8 cellular contexts compared by ENCODE assay signal in genomic region chr13:101627556-101627943, GRCh38.
A peak's percentile ranks its signal among the peaks of the same experiment; 100 is the strongest.
DNase-seq lines count a peak whose midpoint lies in the region; ATAC-seq and TF ChIP-seq lines count a peak whose summit lies in the region.

No MANE protein-coding gene starts in this region.

- H3K27ac ChIP-seq in PC-9 (no peak overlapping the region), liver (ENCODE audit: low read depth in 1 of 2, low read length in 2 of 2) (peak overlapping the region; percentile 59 to 70)

- H3K27ac Mint-ChIP-seq in activated CD4-positive, alpha-beta T cell treated with anti-CD3 and anti-CD28 coated beads, Interleukin-2, amount 10 ng/mL, durations not matched to agents 7 days and 5 days, result peak overlapping the region; percentile 89
- no peak overlapping the region for H3K27ac Mint-ChIP-seq in progenitor cell of endocrine pancreas

- H3K36me3 ChIP-seq in PC-9 (ENCODE audit: low read depth) (no peaks in the 10 kb centered on the region; the same call in 1 of the 2 replicates), liver (ENCODE audit: control insufficient read depth in 4 of 4, insufficient read depth in 3 of 4, low read depth in 1 of 4, low read length in 3 of 4) (no peaks in the 10 kb centered on the region)

- no peaks in the 10 kb centered on the region for H3K9me3 Mint-ChIP-seq in activated CD4-positive, alpha-beta T cell treated with anti-CD3 and anti-CD28 coated beads, Interleukin-2, amount 10 ng/mL, durations not matched to agents 7 days and 5 days
- no peaks in the 10 kb centered on the region for H3K9me3 Mint-ChIP-seq in progenitor cell of endocrine pancreas (ENCODE audit: low read depth)

- H3K9me3 ChIP-seq in PC-9 (ENCODE audit: insufficient read depth, low read depth), result no peaks in the 10 kb centered on the region; the same call in 1 of the 2 replicates
- no peaks in the 10 kb centered on the region for H3K9me3 ChIP-seq in liver (ENCODE audit: control insufficient read depth in 4 of 4, low read length in 3 of 4)

- H4K20me1 ChIP-seq in PC-9 (ENCODE audit: insufficient read depth), result 0 out of 2 replicates have a peak, but pooled peaks cover 3% of the 10 kb centered on the region

- no peaks in the 10 kb centered on the region for H3K27me3 ChIP-seq in PC-9 (ENCODE audit: insufficient read depth, low read depth)
- H3K27me3 ChIP-seq in liver (ENCODE audit: control insufficient read depth in 4 of 4, insufficient read depth in 4 of 4, low read length in 3 of 4), result no peaks in the 10 kb centered on the region

- peak; percentile 33 for ATAC-seq in HG02840 (IDR thresholded peaks at IDR 0.05; ENCODE audit: low FRiP score, unreplicated experiment)

- peak overlapping the region; percentile 20 for H3K4me2 ChIP-seq in PC-9

- H3K9ac ChIP-seq in liver (ENCODE audit: low read depth in 1 of 2, low read length in 2 of 2), result peak overlapping the region; percentile 80 to 93

- peaks cover 47% of the 10 kb centered on the region for H3K4me1 ChIP-seq in PC-9 (replicated peaks; ENCODE audit: insufficient read depth)
- peaks cover 0 to 29% (median 5%) of the 10 kb centered on the region in 4 donors for H3K4me1 ChIP-seq in liver (ENCODE audit: control insufficient read depth in 4 of 4, insufficient read depth in 4 of 4, low read length in 3 of 4)

- CTCF ChIA-PET in activated CD4-positive, alpha-beta T cell treated with anti-CD3 and anti-CD28 coated beads, Interleukin-2, amount 10 ng/mL, durations not matched to agents 7 days and 5 days (lab: Charles Lee), result no interaction called here
- CTCF ChIA-PET in PC-9 (lab: Charles Lee), result no interaction called here

- H3K36me3 Mint-ChIP-seq in activated CD4-positive, alpha-beta T cell treated with anti-CD3 and anti-CD28 coated beads, Interleukin-2, amount 10 ng/mL, durations not matched to agents 7 days and 5 days (ENCODE audit: low read depth), result no peaks in the 10 kb centered on the region
- no peaks in the 10 kb centered on the region for H3K36me3 Mint-ChIP-seq in progenitor cell of endocrine pancreas (ENCODE audit: insufficient read depth)

- POLR2A ChIA-PET in activated CD4-positive, alpha-beta T cell treated with anti-CD3 and anti-CD28 coated beads, Interleukin-2, amount 10 ng/mL, durations not matched to agents 7 days and 5 days (lab: Charles Lee), result no interaction called here
- POLR2A ChIA-PET in PC-9 (lab: Charles Lee; ENCODE audit: unreplicated experiment), result no interaction called here

- 49% methylated on average over 5 of the region's 5 CpGs for WGBS in liver

- BruUV-seq in PC-9 (replicated peaks; lab: Mats Ljungman, UMichigan), result no TSS peak

- no peak overlapping the region for H2AFZ ChIP-seq in PC-9

- peak overlapping the region; percentile 19 for H3K4me3 Mint-ChIP-seq in activated CD4-positive, alpha-beta T cell treated with anti-CD3 and anti-CD28 coated beads, Interleukin-2, amount 10 ng/mL, durations not matched to agents 7 days and 5 days
- no peak overlapping the region for H3K4me3 Mint-ChIP-seq in progenitor cell of endocrine pancreas (ENCODE audit: low read depth)

- peaks cover 13% of the 10 kb centered on the region for H3K27me3 Mint-ChIP-seq in activated CD4-positive, alpha-beta T cell treated with anti-CD3 and anti-CD28 coated beads, Interleukin-2, amount 10 ng/mL, durations not matched to agents 7 days and 5 days
- H3K27me3 Mint-ChIP-seq in progenitor cell of endocrine pancreas, result no peaks in the 10 kb centered on the region

- H3K79me2 ChIP-seq in PC-9 (ENCODE audit: low read depth), result no peaks in the 10 kb centered on the region

- no peak for DNase-seq in activated CD4-positive, alpha-beta T cell treated with anti-CD3 and anti-CD28 coated beads, Interleukin-2, amount 10 ng/mL, durations not matched to agents 7 days and 5 days
- no peak for DNase-seq in activated CD4-positive, alpha-beta T cell treated with anti-CD3 and anti-CD28 coated beads for 1 hour
- DNase-seq in PC-9 (no peak), GM20000 (ENCODE audit: low spot score) (no peak), GDM1 (lab: John Stamatoyannopoulos, UW) (no peak), progenitor cell of endocrine pancreas (ENCODE audit: low spot score, unreplicated experiment) (no peak)

- no peak for TF ChIP-seq RAD21 in liver (IDR thresholded peaks at IDR 0.05)

- 0 out of 2 replicates have a peak, but pooled peaks cover 4% of the 10 kb centered on the region for H3K9me2 ChIP-seq in PC-9 (ENCODE audit: insufficient read depth)

- H3K4me1 Mint-ChIP-seq in activated CD4-positive, alpha-beta T cell treated with anti-CD3 and anti-CD28 coated beads, Interleukin-2, amount 10 ng/mL, durations not matched to agents 7 days and 5 days, result peaks cover 44% of the 10 kb centered on the region
- H3K4me1 Mint-ChIP-seq in progenitor cell of endocrine pancreas (ENCODE audit: low read depth), result peaks cover 5% of the 10 kb centered on the region

- peaks cover 25% of the 10 kb centered on the region for H3F3A ChIP-seq in PC-9 (ENCODE audit: insufficient read depth, low read depth)

- TF ChIP-seq CTCF in PC-9 (conservative IDR thresholded peaks at IDR 0.05) (no peak), liver (IDR thresholded peaks at IDR 0.05; ENCODE audit: low read depth, low read length, missing input control) (no peak), GM20000 (IDR thresholded peaks at IDR 0.05; ENCODE audit: extremely low read depth, missing control alignments) (no peak), progenitor cell of endocrine pancreas (IDR thresholded peaks at IDR 0.05; ENCODE audit: unreplicated experiment) (no peak)

- H3K4me3 ChIP-seq in PC-9, result no peak overlapping the region
- peak overlapping the region; percentile 47 to 62 (median 58) for H3K4me3 ChIP-seq in liver (ENCODE audit: low read depth in 1 of 3, low read length in 3 of 3)

- intact Hi-C loops in PC-9 (cut with micrococcal nuclease; ENCODE audit: unreplicated experiment), result loop anchor here (5.0 kb wide), 1 partner anchor 125 kb away; no protein-coding TSS in a partner anchor

TF ChIP-seq in liver, 16 proteins besides CTCF, POLR2A, EP300 and RAD21:
- no peak for TF ChIP-seq ATF3 (IDR thresholded peaks at IDR 0.05)
- no peak for TF ChIP-seq FOXA2 (IDR thresholded peaks at IDR 0.05)
- peak in 1 of 2 donors; percentile 6 for TF ChIP-seq RXRA (IDR thresholded peaks at IDR 0.05)
